In genomic region chr15:70327328-70328136, GRCh38 we compare ENCODE assay signal across 11 cellular contexts.
DNase-seq lines count a peak whose midpoint lies in the region; ATAC-seq, FAIRE-seq and TF ChIP-seq lines count a peak whose summit lies in the region.
"Had no signal": no experiment of that assay in that cellular context is flagged by ENCODE, and none has a peak within 500 bp of the region (broad histone marks: within the 10 kb centered on the region; RNA-seq: fewer than 3 reads in every experiment).

No MANE protein-coding gene starts in this region.

- FAIRE-seq in urothelium cell line (lab: Jason Lieb, UNC), result peak; percentile 46
- FAIRE-seq: A549 had no signal

- H3K27me3 Mint-ChIP-seq in activated T-cell treated with anti-CD3 and anti-CD28 coated beads, Interleukin-2, amount 50 U/mL, for 72 hours (ENCODE audit: low read depth), result peaks cover 25% of the 10 kb centered on the region

- H3K4me1 Mint-ChIP-seq in activated T-cell treated with anti-CD3 and anti-CD28 coated beads, Interleukin-2, amount 50 U/mL, for 72 hours (ENCODE audit: low read depth), result peaks cover 9% of the 10 kb centered on the region

- peaks cover 0 to 2% of the 10 kb centered on the region in 2 donors for H3K36me3 Mint-ChIP-seq in activated T-cell treated with anti-CD3 and anti-CD28 coated beads, Interleukin-2, amount 50 U/mL, for 72 hours (ENCODE audit: insufficient read depth in 2 of 2)

- no peak for ATAC-seq in activated T-cell treated with anti-CD3 and anti-CD28 coated beads, Interleukin-2, amount 50 U/mL, for 72 hours (replicated peaks in 1 of 2)
- ATAC-seq in GM18498 (IDR thresholded peaks at IDR 0.05; ENCODE audit: unreplicated experiment), result no peak

- peak overlapping the region; percentile 13 for H3K4me3 ChIP-seq in fibroblast of villous mesenchyme (ENCODE audit: low read depth, low read length)
- H3K4me3 ChIP-seq: A549 had no signal

- no peak for TF ChIP-seq CTCF in fibroblast of villous mesenchyme (IDR thresholded peaks at IDR 0.05; ENCODE audit: insufficient read depth, low read depth, low read length)

- H3K9me3 Mint-ChIP-seq in activated T-cell treated with anti-CD3 and anti-CD28 coated beads, Interleukin-2, amount 50 U/mL, for 72 hours, result no peaks in the 10 kb centered on the region

- no peak overlapping the region for H3K27ac Mint-ChIP-seq in activated T-cell treated with anti-CD3 and anti-CD28 coated beads, Interleukin-2, amount 50 U/mL, for 72 hours

- no peak overlapping the region for H3K4me3 Mint-ChIP-seq in activated T-cell treated with anti-CD3 and anti-CD28 coated beads, Interleukin-2, amount 50 U/mL, for 72 hours
- H3K4me3 Mint-ChIP-seq: neural crest cell had no signal

- DNase-seq in SIG-M5 treated with dmso at 0.1 percent for 504 hours (lab: John Stamatoyannopoulos, UW; ENCODE audit: unreplicated experiment) (peak; percentile 48), SIG-M5 (lab: John Stamatoyannopoulos, UW) (no peak), RPMI7951 (ENCODE audit: low read depth) (peak; percentile 92), fibroblast of villous mesenchyme (ENCODE audit: low read depth) (peak; percentile 72), urothelium cell line (ENCODE audit: low spot score) (peak; percentile 74)
- no peak for DNase-seq in stimulated activated CD4-positive, alpha-beta T cell treated with anti-CD3 and anti-CD28 coated beads, Interleukin-4, amount 100 ng/mL, for 1 hour
- no peak for DNase-seq in activated T-cell treated with anti-CD3 and anti-CD28 coated beads, Interleukin-2, amount 50 U/mL, for 72 hours
- DNase-seq: SW 1271 had no signal

Comparison
In these comparisons a context has a peak if more than half of its experiments do, and no peak if none do; other contexts are left out.
1. DNase-seq: peak in SIG-M5 treated with dmso at 0.1 percent for 504 hours (single experiment), RPMI7951 (single experiment), fibroblast of villous mesenchyme (single experiment) and urothelium cell line (single experiment); none in SIG-M5 (single experiment), stimulated activated CD4-positive, alpha-beta T cell treated with anti-CD3 and anti-CD28 coated beads, Interleukin-4, amount 100 ng/mL, for 1 hour (single experiment) and activated T-cell treated with anti-CD3 and anti-CD28 coated beads, Interleukin-2, amount 50 U/mL, for 72 hours (0 of 2).